1 cellular context compared by ENCODE assay signal in the genomic region with DNA sequence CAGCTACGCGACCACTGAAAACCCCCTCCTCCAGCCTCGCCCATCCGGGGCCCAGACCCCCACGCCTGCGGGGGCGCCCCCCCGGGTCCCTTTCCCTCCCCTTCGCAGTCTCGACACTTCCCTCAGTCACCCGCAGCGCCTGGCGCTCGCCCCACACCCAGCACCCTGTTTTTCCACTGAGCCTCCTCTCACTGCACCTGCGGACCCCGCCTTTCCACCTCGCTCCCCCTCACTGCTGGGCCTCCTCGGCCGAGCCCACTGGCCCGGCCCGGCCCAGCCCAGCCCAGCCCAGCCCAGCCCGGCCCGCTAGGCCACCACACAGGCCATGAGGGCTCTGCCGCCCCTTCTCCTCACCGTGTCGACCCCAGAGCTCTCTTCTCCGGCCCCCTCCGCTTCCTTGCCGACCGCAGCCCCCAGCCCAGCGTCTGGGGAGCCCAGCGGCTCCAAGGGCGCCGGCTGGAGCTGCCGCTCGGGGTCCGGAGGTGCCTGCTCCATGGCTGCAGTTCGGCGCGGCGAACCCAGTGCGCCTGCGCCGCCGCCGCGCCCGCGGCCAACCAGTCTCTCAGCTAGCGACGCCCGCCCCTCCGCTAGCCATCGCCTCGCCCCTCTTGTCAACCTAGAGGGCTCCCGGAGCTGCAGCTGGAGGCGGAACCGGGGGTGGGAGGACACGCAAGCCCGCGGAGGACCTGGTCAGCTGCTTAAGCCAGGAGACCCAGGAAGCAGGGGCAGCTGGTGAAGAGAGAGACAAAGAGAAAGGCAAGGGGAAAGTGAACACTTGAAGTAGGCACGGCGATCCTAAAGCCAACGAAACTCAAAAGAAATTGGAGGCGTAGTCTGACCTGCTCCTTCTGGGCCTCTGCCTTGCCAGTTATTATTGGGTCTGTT.
TF ChIP-seq lines count a peak whose summit lies in the region.

Gene SNX4, minus strand, starts transcription at position 525 of the 885 bp plus-strand sequence. Its CDS starts 30 bp downstream, at position 495.

TF ChIP-seq in HepG2, 621 proteins besides CTCF, POLR2A, EP300 and RAD21 (continued from another document and continues in another):
- TF ChIP-seq, protein P1, sequence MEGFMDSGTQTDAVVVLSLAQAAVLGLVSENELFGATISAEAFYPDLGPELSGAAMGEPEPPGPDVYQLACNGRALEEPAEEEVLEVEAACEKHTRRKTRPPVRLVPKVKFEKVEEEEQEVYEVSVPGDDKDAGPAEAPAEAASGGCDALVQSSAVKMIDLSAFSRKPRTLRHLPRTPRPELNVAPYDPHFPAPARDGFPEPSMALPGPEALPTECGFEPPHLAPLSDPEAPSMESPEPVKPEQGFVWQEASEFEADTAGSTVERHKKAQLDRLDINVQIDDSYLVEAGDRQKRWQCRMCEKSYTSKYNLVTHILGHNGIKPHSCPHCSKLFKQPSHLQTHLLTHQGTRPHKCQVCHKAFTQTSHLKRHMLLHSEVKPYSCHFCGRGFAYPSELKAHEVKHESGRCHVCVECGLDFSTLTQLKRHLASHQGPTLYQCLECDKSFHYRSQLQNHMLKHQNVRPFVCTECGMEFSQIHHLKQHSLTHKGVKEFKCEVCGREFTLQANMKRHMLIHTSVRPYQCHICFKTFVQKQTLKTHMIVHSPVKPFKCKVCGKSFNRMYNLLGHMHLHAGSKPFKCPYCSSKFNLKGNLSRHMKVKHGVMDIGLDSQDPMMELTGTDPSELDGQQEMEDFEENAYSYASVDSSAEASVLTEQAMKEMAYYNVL (CRISPR knock-in tag; IDR thresholded peaks at IDR 0.05; ENCODE audit: borderline replicate concordance) = peak; percentile 28; the same call in 1 of the 2 replicates
- TF ChIP-seq ZNF576 (CRISPR knock-in tag; IDR thresholded peaks at IDR 0.05) (no peak), ZNF563 (CRISPR knock-in tag; IDR thresholded peaks at IDR 0.05) (peak; percentile 85; the same call in 1 of the 2 replicates), MTERF4 (CRISPR knock-in tag; IDR thresholded peaks at IDR 0.05) (peak; percentile 79; the same call in 1 of the 2 replicates), CREB1 (IDR thresholded peaks at IDR 0.05) (no peak), CREB1 (CRISPR knock-in tag; IDR thresholded peaks at IDR 0.05) (no peak), ZNF431 (CRISPR knock-in tag; IDR thresholded peaks at IDR 0.05; ENCODE audit: borderline replicate concordance, low read depth) (0 out of 2 replicates have a peak, but pooled peaks have one; percentile 51), ZNF124 (CRISPR knock-in tag; IDR thresholded peaks at IDR 0.05) (peak; percentile 69; the same call in 1 of the 2 replicates), PRMT3 (CRISPR knock-in tag; IDR thresholded peaks at IDR 0.05; ENCODE audit: borderline replicate concordance, low read depth) (no peak), MYC (CRISPR knock-in tag; IDR thresholded peaks at IDR 0.05; ENCODE audit: borderline replicate concordance) (peak; percentile 26; the same call in 1 of the 2 replicates), CBX5 (CRISPR knock-in tag; IDR thresholded peaks at IDR 0.05; ENCODE audit: borderline replicate concordance) (no peak), SIN3B (IDR thresholded peaks at IDR 0.05; ENCODE audit: low read length) (no peak), JUN (CRISPR knock-in tag; IDR thresholded peaks at IDR 0.05) (no peak), UBTF (CRISPR knock-in tag; IDR thresholded peaks at IDR 0.05) (peak; percentile 75), ZNF432 (CRISPR knock-in tag; IDR thresholded peaks at IDR 0.05; ENCODE audit: borderline replicate concordance) (no peak), SOX13 (IDR thresholded peaks at IDR 0.05) (no peak), SOX13 (CRISPR knock-in tag; conservative IDR thresholded peaks at IDR 0.05 in 1 of 2, IDR thresholded peaks at IDR 0.05 in 1 of 2) (no peak; a peak in 1 of 4 replicates), KDM1A (CRISPR knock-in tag; IDR thresholded peaks at IDR 0.05) (no peak), CBX2 (IDR thresholded peaks at IDR 0.05; ENCODE audit: low read depth, low read length) (no peak), CBX2 (CRISPR knock-in tag; IDR thresholded peaks at IDR 0.05; ENCODE audit: low read depth) (no peak), ZNF597 (CRISPR knock-in tag; IDR thresholded peaks at IDR 0.05) (no peak), DR1 (CRISPR knock-in tag; IDR thresholded peaks at IDR 0.05) (peak; percentile 82; the same call in 1 of the 2 replicates), HOMEZ (CRISPR knock-in tag; IDR thresholded peaks at IDR 0.05; ENCODE audit: low read depth) (0 out of 2 replicates have a peak, but pooled peaks have one; percentile 30), LCORL (IDR thresholded peaks at IDR 0.05) (0 out of 2 replicates have a peak, but pooled peaks have one; percentile 21), LCORL (CRISPR knock-in tag; IDR thresholded peaks at IDR 0.05) (0 out of 2 replicates have a peak, but pooled peaks have one; percentile 33), NCOA5 (CRISPR knock-in tag; IDR thresholded peaks at IDR 0.05) (no peak), TCF7L2 (IDR thresholded peaks at IDR 0.05; ENCODE audit: low read depth, low read length) (no peak), FOSL1 (CRISPR knock-in tag; IDR thresholded peaks at IDR 0.05; ENCODE audit: borderline replicate concordance) (no peak), IKZF1 (IDR thresholded peaks at IDR 0.05) (no peak), THAP9 (CRISPR knock-in tag; IDR thresholded peaks at IDR 0.05; ENCODE audit: borderline replicate concordance) (no peak), NFIB (CRISPR knock-in tag; IDR thresholded peaks at IDR 0.05; ENCODE audit: borderline replicate concordance) (no peak), TOE1 (CRISPR knock-in tag; IDR thresholded peaks at IDR 0.05) (no peak), RNF219 (CRISPR knock-in tag; IDR thresholded peaks at IDR 0.05) (no peak), ZFYVE20 (CRISPR knock-in tag; IDR thresholded peaks at IDR 0.05; ENCODE audit: borderline replicate concordance, low read depth) (no peak), ZNF552 (CRISPR knock-in tag; IDR thresholded peaks at IDR 0.05; ENCODE audit: borderline replicate concordance) (no peak), JUNB (CRISPR knock-in tag; IDR thresholded peaks at IDR 0.05; ENCODE audit: borderline replicate concordance) (no peak), NCOA2 (CRISPR knock-in tag; IDR thresholded peaks at IDR 0.05) (0 out of 2 replicates have a peak, but pooled peaks have one; percentile 12)
- TF ChIP-seq, protein P2, sequence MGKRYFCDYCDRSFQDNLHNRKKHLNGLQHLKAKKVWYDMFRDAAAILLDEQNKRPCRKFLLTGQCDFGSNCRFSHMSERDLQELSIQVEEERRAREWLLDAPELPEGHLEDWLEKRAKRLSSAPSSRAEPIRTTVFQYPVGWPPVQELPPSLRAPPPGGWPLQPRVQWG (CRISPR knock-in tag; IDR thresholded peaks at IDR 0.05; ENCODE audit: borderline replicate concordance, low read depth) = no peak
- TF ChIP-seq, protein P3, sequence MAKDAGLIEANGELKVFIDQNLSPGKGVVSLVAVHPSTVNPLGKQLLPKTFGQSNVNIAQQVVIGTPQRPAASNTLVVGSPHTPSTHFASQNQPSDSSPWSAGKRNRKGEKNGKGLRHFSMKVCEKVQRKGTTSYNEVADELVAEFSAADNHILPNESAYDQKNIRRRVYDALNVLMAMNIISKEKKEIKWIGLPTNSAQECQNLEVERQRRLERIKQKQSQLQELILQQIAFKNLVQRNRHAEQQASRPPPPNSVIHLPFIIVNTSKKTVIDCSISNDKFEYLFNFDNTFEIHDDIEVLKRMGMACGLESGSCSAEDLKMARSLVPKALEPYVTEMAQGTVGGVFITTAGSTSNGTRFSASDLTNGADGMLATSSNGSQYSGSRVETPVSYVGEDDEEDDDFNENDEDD (CRISPR knock-in tag; IDR thresholded peaks at IDR 0.05; ENCODE audit: borderline replicate concordance) = peak; percentile 24; the same call in 1 of the 2 replicates
- TF ChIP-seq, protein P4, sequence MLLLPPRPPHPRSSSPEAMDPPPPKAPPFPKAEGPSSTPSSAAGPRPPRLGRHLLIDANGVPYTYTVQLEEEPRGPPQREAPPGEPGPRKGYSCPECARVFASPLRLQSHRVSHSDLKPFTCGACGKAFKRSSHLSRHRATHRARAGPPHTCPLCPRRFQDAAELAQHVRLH (CRISPR knock-in tag; IDR thresholded peaks at IDR 0.05; ENCODE audit: borderline replicate concordance, low read depth) = no peak
